Comparison of ENCODE assay signal across 22 cellular contexts in the genomic region with DNA sequence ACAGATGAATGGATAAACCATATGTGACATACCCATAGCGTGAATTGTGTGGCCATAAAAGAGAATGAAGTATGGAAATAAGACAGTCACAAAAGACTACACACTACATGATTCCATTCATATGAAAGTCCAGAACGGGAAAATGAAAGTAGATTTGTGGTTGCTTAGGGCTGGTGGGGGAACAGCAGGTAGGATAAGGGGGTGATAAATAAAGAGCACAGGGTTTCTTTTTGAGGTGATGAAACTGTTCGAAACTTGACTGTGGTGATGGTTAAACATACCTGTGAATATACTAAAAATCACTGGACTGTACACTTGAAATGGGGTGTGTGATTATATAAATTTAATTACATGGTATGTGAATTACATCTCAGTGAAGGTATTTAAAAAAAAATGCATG.
"Had no signal": no experiment of that assay in that cellular context is flagged by ENCODE, and none has a peak within 500 bp of the region (broad histone marks: within the 10 kb centered on the region; RNA-seq: fewer than 3 reads in every experiment).

No MANE protein-coding gene starts in this region.

- H3K4me3 ChIP-seq: gastroesophageal sphincter, heart left ventricle, left ventricle myocardium inferior, spleen, suprapubic skin, transverse colon, uterus had no signal

- ATAC-seq: activated CD4-positive, alpha-beta T cell treated with anti-CD3 and anti-CD28 coated beads for 36 hours; esophagus mucosa; gastroesophageal sphincter; heart left ventricle had no signal

- H3K27ac ChIP-seq: gastroesophageal sphincter, heart left ventricle, left ventricle myocardium inferior, suprapubic skin, transverse colon, uterus had no signal

- FAIRE-seq: bronchial epithelial cell, TTC549 had no signal

- H3K27me3 Mint-ChIP-seq: activated CD4-positive, alpha-beta T cell treated with anti-CD3 and anti-CD28 coated beads for 36 hours had no signal

- H3K27me3 ChIP-seq: gastroesophageal sphincter, heart left ventricle, spleen, suprapubic skin, transverse colon, uterus had no signal

- H3K36me3 ChIP-seq: uterus had no signal

- DNase-seq: activated CD4-positive, alpha-beta T cell treated with anti-CD3 and anti-CD28 coated beads for 36 hours; activated CD4-positive, alpha-beta T cell treated with anti-CD3 and anti-CD28 coated beads, Interleukin-2, amount 50 U/mL, for 48 hours; activated gamma-delta T cell treated with Interleukin-2 at 50 U/mL for 16 hours; cerebellar nuclear complex; cortex of kidney; heart left ventricle; kidney glomerular epithelial cell; left ventricle myocardium inferior; mammary epithelial cell; midbrain; occipital lobe; posterior cingulate gyrus; spleen; stimulated activated naive CD4-positive, alpha-beta T cell treated with Interleukin-2 at 50 U/mL for 16 hours; transverse colon; uterus had no signal

- H3K9me3 ChIP-seq: gastroesophageal sphincter, left ventricle myocardium inferior, suprapubic skin, uterus had no signal

- H3K27ac Mint-ChIP-seq: T-helper 2 cell treated with Interferon-gamma antibody and Interleukin-4, amounts not matched to agents 5 μg/mL and 100 μg/mL, for 36 hours had no signal

- H3K4me3 Mint-ChIP-seq: activated CD4-positive, alpha-beta T cell treated with anti-CD3 and anti-CD28 coated beads for 36 hours; T-helper 2 cell treated with Interferon-gamma antibody and Interleukin-4, amounts not matched to agents 5 μg/mL and 100 μg/mL, for 36 hours had no signal

- H3K4me1 ChIP-seq: uterus had no signal
